In the genomic region with DNA sequence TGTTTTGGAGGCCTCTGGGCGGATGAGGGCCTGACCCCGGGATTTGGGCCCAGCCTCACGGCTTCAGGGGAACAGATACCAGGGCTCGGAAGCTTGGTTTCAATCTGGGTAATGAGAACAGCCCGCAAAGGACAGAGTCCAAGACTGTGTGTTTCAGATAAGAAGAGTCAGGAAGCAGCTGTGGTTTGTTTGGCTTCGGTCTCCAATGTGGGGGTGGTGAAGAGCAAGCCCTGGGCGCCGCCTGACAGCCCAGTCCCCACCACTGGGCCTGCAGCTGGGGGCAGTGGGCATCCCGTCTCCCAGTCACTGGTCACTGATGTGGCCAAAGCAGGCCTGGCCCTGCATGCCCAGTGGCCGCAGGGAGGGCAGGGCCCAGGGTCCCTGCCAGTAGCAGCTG, we compare ENCODE assay signal across 8 cellular contexts. TPM values are rescaled to one million over a fixed set of nuclear protein-coding genes. Genes with fewer than 3 reads are reported as not detected.
DNase-seq lines count a peak whose midpoint lies in the region; ATAC-seq and TF ChIP-seq lines count a peak whose summit lies in the region.

No MANE protein-coding gene starts in this region.

- H3K4me3 Mint-ChIP-seq in activated T-helper 1 cell treated with anti-CD3 and anti-CD28 coated beads, Interleukin-12 subunit alpha, Interleukin-12 subunit beta, Interleukin-2, Interleukin-4 antibody, amounts not matched to agents 30 ng/mL and 10 ng/mL and 1 ng/mL, durations not matched to agents 14 hours and 24 hours and 36 hours: no peak overlapping the region

- H3K9me3 ChIP-seq in IMR-90 (ENCODE audit: control insufficient read depth, insufficient read depth, low read length): no peaks in the 10 kb centered on the region
- H3K9me3 ChIP-seq in transverse colon: no peaks in the 10 kb centered on the region

- H3K27ac Mint-ChIP-seq in activated T-helper 1 cell treated with anti-CD3 and anti-CD28 coated beads, Interleukin-12 subunit alpha, Interleukin-12 subunit beta, Interleukin-2, Interleukin-4 antibody, amounts not matched to agents 30 ng/mL and 10 ng/mL and 1 ng/mL, durations not matched to agents 14 hours and 24 hours and 36 hours: no peak overlapping the region

- peak overlapping the region; percentile 27; the same call in 1 of the 2 replicates for H3K4me2 ChIP-seq in IMR-90 (ENCODE audit: low read depth, low read length)

- no peak overlapping the region for H2BK20ac ChIP-seq in IMR-90 (ENCODE audit: low read depth, low read length)

- WGBS in IMR-90 (ENCODE audit: extremely low coverage in 2 of 2, insufficient read length in 1 of 2), 2 experiments: 22% methylated on average over 3 of the region's 10 CpGs; no CpG with 5 or more reads in 1 of the 2 experiments
- WGBS in transverse colon (ENCODE audit: low coverage in 1 of 2), 2 donors: 22% methylated on average over 10 of the region's 10 CpGs; no CpG with 5 or more reads in 1 of the 2 donors

- H4K5ac ChIP-seq in IMR-90 (ENCODE audit: low read depth, low read length): no peak overlapping the region

- H3K9me1 ChIP-seq in IMR-90 (ENCODE audit: insufficient read depth, low read length): peaks cover 18% of the 10 kb centered on the region

- H4K8ac ChIP-seq in IMR-90 (ENCODE audit: low read depth in 2 of 2, low read length in 2 of 2): no peak overlapping the region

- no TSS peak for BruUV-seq in IMR-90 (replicated peaks; lab: Mats Ljungman, UMichigan)

- H3K79me1 ChIP-seq in IMR-90 (ENCODE audit: low read depth in 1 of 2, low read length in 2 of 2): peaks cover 12 to 60% of the 10 kb centered on the region in 2 experiments

- H2BK120ac ChIP-seq in IMR-90 (ENCODE audit: low read depth, low read length): no peak overlapping the region

- no peak overlapping the region for H3K23ac ChIP-seq in IMR-90 (ENCODE audit: low read depth, low read length)

- no peak overlapping the region for H3K14ac ChIP-seq in IMR-90 (replicated peaks; ENCODE audit: low read depth, low read length)

- no peak overlapping the region for H3K18ac ChIP-seq in IMR-90 (ENCODE audit: low read depth, low read length)

- POLR2A ChIA-PET in IMR-90 (lab: Charles Lee; ENCODE audit: unreplicated experiment): no interaction called here

- peaks cover 8% of the 10 kb centered on the region for H3K4me1 Mint-ChIP-seq in activated T-helper 1 cell treated with anti-CD3 and anti-CD28 coated beads, Interleukin-12 subunit alpha, Interleukin-12 subunit beta, Interleukin-2, Interleukin-4 antibody, amounts not matched to agents 30 ng/mL and 10 ng/mL and 1 ng/mL, durations not matched to agents 14 hours and 24 hours and 36 hours (ENCODE audit: low read depth)

- H2BK15ac ChIP-seq in IMR-90 (ENCODE audit: low read depth, low read length): no peak overlapping the region

- no peak overlapping the region for H3K56ac ChIP-seq in IMR-90 (ENCODE audit: extremely low read depth, insufficient read depth, low read length)

- peaks cover 3% of the 10 kb centered on the region for H3K27me3 Mint-ChIP-seq in activated T-helper 1 cell treated with anti-CD3 and anti-CD28 coated beads, Interleukin-12 subunit alpha, Interleukin-12 subunit beta, Interleukin-2, Interleukin-4 antibody, amounts not matched to agents 30 ng/mL and 10 ng/mL and 1 ng/mL, durations not matched to agents 14 hours and 24 hours and 36 hours (ENCODE audit: insufficient read depth)

- TF ChIP-seq CTCF in GM12865 (IDR thresholded peaks at IDR 0.05; ENCODE audit: insufficient read depth, low read depth, low read length, missing control alignments): no peak
- TF ChIP-seq CTCF in IMR-90 (conservative IDR thresholded peaks at IDR 0.05; ENCODE audit: low read depth, low read length): no peak
- TF ChIP-seq CTCF in transverse colon (IDR thresholded peaks at IDR 0.05): no peak

- peaks cover 38% of the 10 kb centered on the region; the same call in 1 of the 2 replicates for H3K36me3 ChIP-seq in IMR-90 (ENCODE audit: control insufficient read depth, insufficient read depth, low read length)
- no peaks in the 10 kb centered on the region for H3K36me3 ChIP-seq in transverse colon

- peak overlapping the region; percentile 54; the same call in 1 of the 2 replicates for H3K27ac ChIP-seq in IMR-90 (ENCODE audit: insufficient read depth, low read length)
- peak overlapping the region; percentile 47 to 94 (median 60) for H3K27ac ChIP-seq in transverse colon

- H3K4me1 ChIP-seq in IMR-90 (ENCODE audit: control insufficient read depth, insufficient read depth, low read length) (peaks cover 33% of the 10 kb centered on the region), transverse colon (peaks cover 25 to 61% (median 42%) of the 10 kb centered on the region in 4 donors)

- H3K36me3 Mint-ChIP-seq in activated T-helper 1 cell treated with anti-CD3 and anti-CD28 coated beads, Interleukin-12 subunit alpha, Interleukin-12 subunit beta, Interleukin-2, Interleukin-4 antibody, amounts not matched to agents 30 ng/mL and 10 ng/mL and 1 ng/mL, durations not matched to agents 14 hours and 24 hours and 36 hours (ENCODE audit: low read depth): no peaks in the 10 kb centered on the region

- peaks cover 78% of the 10 kb centered on the region for H4K20me1 ChIP-seq in IMR-90 (ENCODE audit: insufficient read depth, low read length)

- H3K4ac ChIP-seq in IMR-90 (ENCODE audit: low read depth, low read length): no peak overlapping the region

- in situ Hi-C loops in IMR-90 (cut with MboI; ENCODE audit: low sequenced_read_pairs): no loop called here
- in situ Hi-C loops in transverse colon (cut with MboI; ENCODE audit: low pct_ligation_motif_present in 1 of 4, low pct_unique_long_range_greater_than_20kb in 1 of 4, low sequenced_read_pairs in 3 of 4): no loop called here

- peak overlapping the region; percentile 34; the same call in 1 of the 2 replicates for H3K9ac ChIP-seq in IMR-90 (ENCODE audit: low read depth, low read length)

- ATAC-seq in GM21515 (IDR thresholded peaks at IDR 0.05; ENCODE audit: unreplicated experiment): peak; percentile 94
- ATAC-seq in IMR-90 (ENCODE audit: low read depth): peak; percentile 77
- ATAC-seq in Right ventricle myocardium superior (ENCODE audit: poor library complexity): peak; percentile 66

- TF ChIP-seq POLR2A in IMR-90 (IDR thresholded peaks at IDR 0.05; ENCODE audit: low read depth, low read length) (no peak), transverse colon (IDR thresholded peaks at IDR 0.05) (no peak)

- H2AFZ ChIP-seq in IMR-90 (replicated peaks; ENCODE audit: low read length, poor library complexity): no peak overlapping the region

- peak; percentile 78 for DNase-seq in GM12865 (ENCODE audit: low read depth)
- peak; percentile 65 for DNase-seq in IMR-90
- peak; percentile 67 for DNase-seq in Right ventricle myocardium superior
- peak; percentile 56 for DNase-seq in transverse colon
- no peak for DNase-seq in activated T-helper 1 cell treated with anti-CD3 and anti-CD28 coated beads, Interleukin-12 subunit alpha, Interleukin-12 subunit beta, Interleukin-2, Interleukin-4 antibody, amounts not matched to agents 30 ng/mL and 10 ng/mL and 1 ng/mL, durations not matched to agents 14 hours and 24 hours and 36 hours (ENCODE audit: low spot score)
- DNase-seq in OCI-M2 (lab: John Stamatoyannopoulos, UW; ENCODE audit: unreplicated experiment): no peak
- DNase-seq in HuH-7.5 (ENCODE audit: low spot score): no peak

- no peak for TF ChIP-seq EP300 in transverse colon (IDR thresholded peaks at IDR 0.05; ENCODE audit: low read depth)

- no peak overlapping the region for H2BK5ac ChIP-seq in IMR-90 (ENCODE audit: low read depth, low read length, poor library complexity, severe bottlenecking)

- CTCF ChIA-PET in IMR-90 (lab: Yijun Ruan, JAX): no interaction called here

- no peak overlapping the region for H2AK9ac ChIP-seq in IMR-90 (replicated peaks; ENCODE audit: low read depth, low read length, poor library complexity)

- H3K27me3 ChIP-seq in IMR-90 (ENCODE audit: control insufficient read depth, insufficient read depth, low read length): no peaks in the 10 kb centered on the region
- H3K27me3 ChIP-seq in transverse colon: no peaks in the 10 kb centered on the region

- no peak for TF ChIP-seq RAD21 in IMR-90 (IDR thresholded peaks at IDR 0.05; ENCODE audit: low read length)

- no peaks in the 10 kb centered on the region for H3K9me3 Mint-ChIP-seq in activated T-helper 1 cell treated with anti-CD3 and anti-CD28 coated beads, Interleukin-12 subunit alpha, Interleukin-12 subunit beta, Interleukin-2, Interleukin-4 antibody, amounts not matched to agents 30 ng/mL and 10 ng/mL and 1 ng/mL, durations not matched to agents 14 hours and 24 hours and 36 hours

- dilution Hi-C loops in IMR-90 (cut with HindIII; ENCODE audit: low sequenced_read_pairs, unreplicated experiment): no loop called here

- intact Hi-C loops in IMR-90 (cut with micrococcal nuclease) (no loop called here), Right ventricle myocardium superior (cut with DNase I) (no loop called here), transverse colon (cut with DNase I; ENCODE audit: low total_unique reads) (no loop called here)
- intact Hi-C loops in activated T-helper 1 cell treated with anti-CD3 and anti-CD28 coated beads, Interleukin-12 subunit alpha, Interleukin-12 subunit beta, Interleukin-2, Interleukin-4 antibody, amounts not matched to agents 30 ng/mL and 10 ng/mL and 1 ng/mL, durations not matched to agents 14 hours and 24 hours and 36 hours (cut with micrococcal nuclease): no loop called here

- H3K4me3 ChIP-seq in GM12865 (ENCODE audit: low read depth, low read length) (no peak overlapping the region), IMR-90 (ENCODE audit: insufficient read depth, low read depth, low read length) (no peak overlapping the region), transverse colon (no peak overlapping the region)

- H4K91ac ChIP-seq in IMR-90 (ENCODE audit: insufficient read depth, low read depth, low read length): no peak overlapping the region

- no peak overlapping the region for H2AK5ac ChIP-seq in IMR-90 (ENCODE audit: low read depth, low read length)

TF ChIP-seq in IMR-90, 13 proteins besides CTCF, POLR2A, EP300 and RAD21 (continues in another document):
- TF ChIP-seq SMC3 (IDR thresholded peaks at IDR 0.05; ENCODE audit: low read depth, low read length): no peak
- no peak for TF ChIP-seq MXI1 (IDR thresholded peaks at IDR 0.05; ENCODE audit: borderline replicate concordance, low read depth, low read length)
- TF ChIP-seq MAZ (IDR thresholded peaks at IDR 0.05; ENCODE audit: borderline replicate concordance, low read depth, low read length): 0 out of 2 replicates have a peak, but pooled peaks have one; percentile 22
- no peak for TF ChIP-seq MAFK (IDR thresholded peaks at IDR 0.05; ENCODE audit: low read depth, low read length)

RNA-seq across cellular contexts. Expression of gene WFS1, which starts 9.1 kb away (rescaled TPM):
- total RNA-seq in IMR-90 (2012; rRNA removed) (9.7 TPM in 2 replicates), Right ventricle myocardium superior (81.7 TPM), transverse colon (10 to 100 TPM; 11.5 to 23.5 (median 20.8) TPM)
- polyA plus RNA-seq in IMR-90 (2012; rRNA removed): 42.4 and 47.7 TPM in 2 replicates
- 22.0 and 71.4 TPM in 2 replicates for polyA plus RNA-seq in IMR-90 (2012; cell fraction: cytosol; rRNA removed)
- polyA plus RNA-seq in IMR-90 (2012; cell fraction: nucleus; rRNA removed; ENCODE audit: low replicate concordance): 50.6 and 96.4 TPM in 2 replicates
- 5.7 and 9.3 TPM in 2 replicates for total RNA-seq in activated T-helper 1 cell treated with anti-CD3 and anti-CD28 coated beads, Interleukin-12 subunit alpha, Interleukin-12 subunit beta, Interleukin-2, Interleukin-4 antibody, amounts not matched to agents 30 ng/mL and 10 ng/mL and 1 ng/mL, durations not matched to agents 14 hours and 24 hours and 36 hours

Comparison
In these comparisons a context has a peak if more than half of its experiments do, and no peak if none do; other contexts are left out.
1. DNase-seq: peak in GM12865 (single experiment), IMR-90 (single experiment), Right ventricle myocardium superior (single experiment) and transverse colon (single experiment); none in activated T-helper 1 cell treated with anti-CD3 and anti-CD28 coated beads, Interleukin-12 subunit alpha, Interleukin-12 subunit beta, Interleukin-2, Interleukin-4 antibody, amounts not matched to agents 30 ng/mL and 10 ng/mL and 1 ng/mL, durations not matched to agents 14 hours and 24 hours and 36 hours (single experiment), OCI-M2 (single experiment) and HuH-7.5 (single experiment).
2. Peak in every context shown above with its lines, with median percentiles within 50 percentile points of each other: ATAC-seq.